ENCODE assay signal across 16 cellular contexts in genomic region chr2:113978524-113979171, GRCh38.
DNase-seq lines count a peak whose midpoint lies in the region; ATAC-seq and TF ChIP-seq lines count a peak whose summit lies in the region.
"Had no signal": no experiment of that assay in that cellular context is flagged by ENCODE, and none has a peak within 500 bp of the region (broad histone marks: within the 10 kb centered on the region; RNA-seq: fewer than 3 reads in every experiment).

No MANE protein-coding gene starts in this region.

- no peaks in the 10 kb centered on the region for H3K79me1 ChIP-seq in neuronal stem cell (ENCODE audit: low read depth, low read length)

- TF ChIP-seq EP300 in gastroesophageal sphincter (IDR thresholded peaks at IDR 0.05) = no peak

- intact Hi-C loops in Calu3 (cut with micrococcal nuclease; ENCODE audit: unreplicated experiment) = loop anchor here (1.0 to 10.0 kb wide), 5 partner anchors 44 to 573 kb away; no protein-coding TSS in a partner anchor

- peaks cover 48% of the 10 kb centered on the region for H3K4me1 Mint-ChIP-seq in Calu3 (ENCODE audit: low read depth, unreplicated experiment)

- H4K8ac ChIP-seq in neuronal stem cell (ENCODE audit: low read depth, low read length) = no peak overlapping the region

- TF ChIP-seq POLR2A in gastroesophageal sphincter (IDR thresholded peaks at IDR 0.05) = no peak

- H3K36me3 Mint-ChIP-seq in Calu3 (ENCODE audit: insufficient read depth, unreplicated experiment) = peaks cover 48% of the 10 kb centered on the region

- peak overlapping the region; percentile 2 for H2AK5ac ChIP-seq in neuronal stem cell (ENCODE audit: low read depth, low read length)

- CTCF ChIA-PET in Calu3 (lab: Charles Lee) = interaction anchor here (0.6 to 2.1 kb wide), 10 partner anchors 9 to 572 kb away, joined by 3 to 44 read pairs (median 4); partner anchors contain the start of gene SLC35F5

- H3K23ac ChIP-seq in neuronal stem cell (ENCODE audit: low read depth, low read length, poor library complexity) = no peak overlapping the region

- no peak overlapping the region for H3K18ac ChIP-seq in neuronal stem cell (ENCODE audit: low read length)

- no peak overlapping the region for H2BK15ac ChIP-seq in neuronal stem cell (ENCODE audit: low read length)

- H3K9me3 Mint-ChIP-seq in Calu3 (ENCODE audit: low read depth, unreplicated experiment) = no peaks in the 10 kb centered on the region
- H3K9me3 Mint-ChIP-seq: activated T-helper 1 cell treated with anti-CD3 and anti-CD28 coated beads, Interleukin-12 subunit alpha, Interleukin-12 subunit beta, Interleukin-2, Interleukin-4 antibody, amounts not matched to agents 30 ng/mL and 10 ng/mL and 1 ng/mL, durations not matched to agents 14 hours and 24 hours and 36 hours; T-helper 1 cell treated with Interleukin-12 subunit alpha and Interleukin-12 subunit beta and Interleukin-4 antibody, amounts not matched to agents 30 μg/mL and 1 μg/mL, for 36 hours had no signal

- DNase-seq in Calu3 (no peak), RWPE2 (ENCODE audit: low spot score) (no peak), epithelial cell of proximal tubule (ENCODE audit: low read depth) (peak; percentile 55), neuronal stem cell (ENCODE audit: low spot score) (no peak), GM13977 (ENCODE audit: low spot score) (no peak), T-helper 9 cell (no peak)
- DNase-seq: GOT3, NCI-H1930 had no signal

- H3K27ac ChIP-seq in RWPE2 (ENCODE audit: poor library complexity, severe bottlenecking) (peak overlapping the region; percentile 45), neuronal stem cell (replicated peaks; ENCODE audit: low read length) (no peak overlapping the region), gastroesophageal sphincter (no peak overlapping the region)
- H3K27ac ChIP-seq: cardiac muscle cell, WERI-Rb-1 had no signal

- TF ChIP-seq CTCF in Calu3 (IDR thresholded peaks at IDR 0.05; ENCODE audit: unreplicated experiment) = no peak
- TF ChIP-seq CTCF in RWPE2 (IDR thresholded peaks at IDR 0.05; ENCODE audit: poor library complexity, severe bottlenecking) = no peak
- no peak for TF ChIP-seq CTCF in epithelial cell of proximal tubule (conservative IDR thresholded peaks at IDR 0.05; ENCODE audit: low read depth, low read length)
- TF ChIP-seq CTCF in GM13977 (IDR thresholded peaks at IDR 0.05; ENCODE audit: extremely low read depth, insufficient read depth, missing control alignments) = no peak
- TF ChIP-seq CTCF in gastroesophageal sphincter (IDR thresholded peaks at IDR 0.05) = no peak

- H3K36me3 ChIP-seq in RWPE2 (ENCODE audit: low read depth) = no peaks in the 10 kb centered on the region
- H3K36me3 ChIP-seq in neuronal stem cell (replicated peaks in 1 of 2; ENCODE audit: control insufficient read depth in 2 of 2, insufficient read depth in 2 of 2, low read length in 2 of 2) = peaks cover 0 to 9% of the 10 kb centered on the region in 2 donors
- peaks cover 0 to 17% of the 10 kb centered on the region in 2 donors for H3K36me3 ChIP-seq in gastroesophageal sphincter
- H3K36me3 ChIP-seq: cardiac muscle cell, WERI-Rb-1 had no signal

- no CpG with 5 or more reads among the region's 20 CpGs for WGBS in neuronal stem cell (ENCODE audit: extremely low coverage in 2 of 2, insufficient read length in 2 of 2, insufficient replicate concordance in 1 of 2), 2 donors
- WGBS in gastroesophageal sphincter (ENCODE audit: low coverage in 1 of 2), 2 donors = 67 to 100% methylated on average over 2 to 3 of the region's 20 CpGs

- H3K4ac ChIP-seq in neuronal stem cell (ENCODE audit: low read length) = no peak overlapping the region

- no peak overlapping the region for H4K91ac ChIP-seq in neuronal stem cell (ENCODE audit: low read depth, low read length, poor library complexity)

- H3K9me3 ChIP-seq in RWPE2 (ENCODE audit: severe bottlenecking) (no peaks in the 10 kb centered on the region), neuronal stem cell (replicated peaks in 1 of 2; ENCODE audit: control insufficient read depth in 2 of 2, insufficient read depth in 1 of 2, low read depth in 1 of 2, low read length in 2 of 2) (peaks cover 2 to 7% of the 10 kb centered on the region in 2 donors), gastroesophageal sphincter (peaks cover 0 to 6% (median 0%) of the 10 kb centered on the region in 3 donors)

- H2BK12ac ChIP-seq in neuronal stem cell (ENCODE audit: low read length) = no peak overlapping the region

- no peak for ATAC-seq in RWPE2 (ENCODE audit: low read depth)
- no peak for ATAC-seq in GM19023 (IDR thresholded peaks at IDR 0.05; ENCODE audit: unreplicated experiment)
- no peak for ATAC-seq in gastroesophageal sphincter
- ATAC-seq: Right ventricle myocardium inferior had no signal

- H3K27me3 ChIP-seq in RWPE2 (ENCODE audit: insufficient read depth, poor library complexity, severe bottlenecking) (no peaks in the 10 kb centered on the region), neuronal stem cell (ENCODE audit: control insufficient read depth in 3 of 3, insufficient read depth in 3 of 3, low read depth in 1 of 3, low read length in 3 of 3) (no peaks in the 10 kb centered on the region), gastroesophageal sphincter (no peaks in the 10 kb centered on the region)
- H3K27me3 ChIP-seq: cardiac muscle cell had no signal

- no peak overlapping the region for H2BK5ac ChIP-seq in neuronal stem cell (ENCODE audit: low read length)

- no peaks in the 10 kb centered on the region for H3K27me3 Mint-ChIP-seq in Calu3 (ENCODE audit: unreplicated experiment)
- H3K27me3 Mint-ChIP-seq: activated CD4-positive, alpha-beta memory T cell treated with anti-CD3 and anti-CD28 coated beads, Interleukin-2, amount 10 ng/mL, durations not matched to agents 7 days and 5 days had no signal

- H2AFZ ChIP-seq in neuronal stem cell (ENCODE audit: low read length) = no peak overlapping the region

- H3K4me1 ChIP-seq in RWPE2 (ENCODE audit: insufficient read depth, poor library complexity, severe bottlenecking) (no peaks in the 10 kb centered on the region), neuronal stem cell (ENCODE audit: control insufficient read depth in 2 of 2, insufficient read depth in 1 of 2, low read depth in 1 of 2, low read length in 2 of 2) (peaks cover 0 to 2% of the 10 kb centered on the region in 2 donors), gastroesophageal sphincter (no peaks in the 10 kb centered on the region)

- no peak overlapping the region for H3K4me2 ChIP-seq in neuronal stem cell (ENCODE audit: insufficient read depth, low read length, poor library complexity, severe bottlenecking)

- no peak overlapping the region for H3K9ac ChIP-seq in neuronal stem cell (ENCODE audit: low read depth, low read length, poor library complexity)

- in situ Hi-C loops in GM13977 (cut with MboI; ENCODE audit: low pct_unique_long_range_greater_than_20kb, low sequenced_read_pairs, unreplicated experiment) = no loop called here

- peak overlapping the region; percentile 97 for H3K27ac Mint-ChIP-seq in Calu3 (ENCODE audit: unreplicated experiment)
- H3K27ac Mint-ChIP-seq: activated CD4-positive, alpha-beta memory T cell treated with anti-CD3 and anti-CD28 coated beads, Interleukin-2, amount 10 ng/mL, durations not matched to agents 7 days and 5 days; activated T-helper 1 cell treated with anti-CD3 and anti-CD28 coated beads, Interleukin-12 subunit alpha, Interleukin-12 subunit beta, Interleukin-2, Interleukin-4 antibody, amounts not matched to agents 30 ng/mL and 10 ng/mL and 1 ng/mL, durations not matched to agents 14 hours and 24 hours and 36 hours; T-helper 1 cell treated with Interleukin-12 subunit alpha and Interleukin-12 subunit beta and Interleukin-4 antibody, amounts not matched to agents 30 μg/mL and 1 μg/mL, for 36 hours had no signal

- H3K4me3 Mint-ChIP-seq in Calu3 (ENCODE audit: low read depth, unreplicated experiment) = peak overlapping the region; percentile 39
- H3K4me3 Mint-ChIP-seq: activated CD4-positive, alpha-beta memory T cell treated with anti-CD3 and anti-CD28 coated beads, Interleukin-2, amount 10 ng/mL, durations not matched to agents 7 days and 5 days; activated T-helper 1 cell treated with anti-CD3 and anti-CD28 coated beads, Interleukin-12 subunit alpha, Interleukin-12 subunit beta, Interleukin-2, Interleukin-4 antibody, amounts not matched to agents 30 ng/mL and 10 ng/mL and 1 ng/mL, durations not matched to agents 14 hours and 24 hours and 36 hours; T-helper 1 cell treated with Interleukin-12 subunit alpha and Interleukin-12 subunit beta and Interleukin-4 antibody, amounts not matched to agents 30 μg/mL and 1 μg/mL, for 36 hours had no signal

- H3K14ac ChIP-seq in neuronal stem cell (ENCODE audit: low read length) = no peak overlapping the region

- no peak overlapping the region for H3K4me3 ChIP-seq in RWPE2 (ENCODE audit: severe bottlenecking)
- no peak overlapping the region for H3K4me3 ChIP-seq in epithelial cell of proximal tubule (ENCODE audit: low read depth, low read length)
- H3K4me3 ChIP-seq in neuronal stem cell (ENCODE audit: low read length in 2 of 2) = no peak overlapping the region
- H3K4me3 ChIP-seq in gastroesophageal sphincter = no peak overlapping the region
- H3K4me3 ChIP-seq: cardiac muscle cell had no signal

- H2BK120ac ChIP-seq in neuronal stem cell (ENCODE audit: low read depth, low read length) = no peak overlapping the region

- no TSS peak for BruUV-seq in Calu3 (replicated peaks; lab: Mats Ljungman, UMichigan)
